ENCODE assay signal across 17 cellular contexts in the genomic region with DNA sequence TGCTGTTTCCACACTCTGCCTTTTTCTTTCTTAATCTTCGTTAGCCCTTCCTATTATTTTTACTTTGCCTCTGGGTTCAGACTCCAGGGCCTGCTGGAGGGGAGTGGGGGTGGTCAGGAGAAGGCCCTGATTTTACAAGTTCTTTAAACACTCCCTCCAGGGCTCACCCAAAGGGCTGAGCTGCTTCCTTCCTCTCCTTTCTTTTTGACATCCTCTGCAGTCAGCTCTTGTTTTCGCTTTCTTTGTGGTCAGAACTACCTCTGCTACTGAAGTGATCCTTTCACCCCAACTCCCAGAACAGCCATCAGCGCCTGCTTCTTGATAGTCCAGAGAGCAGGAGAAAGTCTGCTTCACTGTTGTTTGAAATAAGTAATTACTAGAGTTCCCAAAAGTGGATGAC.
A peak's percentile ranks its signal among the peaks of the same experiment; 100 is the strongest.
DNase-seq lines count a peak whose midpoint lies in the region; ATAC-seq and TF ChIP-seq lines count a peak whose summit lies in the region.
"Had no signal": no experiment of that assay in that cellular context is flagged by ENCODE, and none has a peak within 500 bp of the region (broad histone marks: within the 10 kb centered on the region; RNA-seq: fewer than 3 reads in every experiment).

No MANE protein-coding gene starts in this region.

- H3K4me2 ChIP-seq in mesenchymal stem cell (ENCODE audit: low read length, poor library complexity, severe bottlenecking): no peak overlapping the region

- CTCF ChIA-PET in WTC11 (lab: Charles Lee): no interaction called here

- WGBS in mesenchymal stem cell: 70% methylated on average over 2 of the region's 3 CpGs
- WGBS in tibial nerve, 2 donors: 44 to 50% methylated on average over 3 of the region's 3 CpGs

- DNase-seq in WTC11 (ENCODE audit: low spot score) (no peak), mesenchymal stem cell (no peak), tibial nerve (ENCODE audit: low spot score in 2 of 2) (no peak), HuH-7 (ENCODE audit: low spot score) (no peak)
- DNase-seq: activated CD8-positive, alpha-beta T cell treated with anti-CD3 and anti-CD28 coated beads, Interleukin-2, amount 10 ng/mL, durations not matched to agents 7 days and 5 days; HCEC 1CT; NCI-H1417 treated with DMSO at 0.1 percent for 48 hours; ovary; RPMI8226 had no signal

- no peaks in the 10 kb centered on the region for H3K79me1 ChIP-seq in mesenchymal stem cell (replicated peaks; ENCODE audit: low read length, poor library complexity, severe bottlenecking)

- H2BK12ac ChIP-seq in mesenchymal stem cell (ENCODE audit: low read length in 2 of 2): no peak overlapping the region

- no peak overlapping the region for H3K4me3 Mint-ChIP-seq in WTC11
- H3K4me3 Mint-ChIP-seq: activated CD8-positive, alpha-beta T cell treated with anti-CD3 and anti-CD28 coated beads, Interleukin-2, amount 10 ng/mL, durations not matched to agents 7 days and 5 days had no signal

- no peaks in the 10 kb centered on the region for H3K9me3 Mint-ChIP-seq in WTC11
- H3K9me3 Mint-ChIP-seq: activated T-helper 2 cell treated with anti-CD3 and anti-CD28 coated beads, Interferon-gamma antibody, Interleukin-2, Interleukin-4, amounts not matched to agents 10 μg/mL and 5 μg/mL and 100 μg/mL, durations not matched to agents 14 hours and 24 hours and 36 hours had no signal

- no peak overlapping the region for H3K23ac ChIP-seq in mesenchymal stem cell (ENCODE audit: low read length in 2 of 2)

- no peak for TF ChIP-seq EP300 in tibial nerve (IDR thresholded peaks at IDR 0.05)

- TF ChIP-seq CTCF in WTC11 (IDR thresholded peaks at IDR 0.05) (no peak), tibial nerve (IDR thresholded peaks at IDR 0.05) (no peak)

- H3K4me3 ChIP-seq in mesenchymal stem cell (ENCODE audit: insufficient read depth in 1 of 2, low read depth in 1 of 2, low read length in 2 of 2) (no peak overlapping the region), tibial nerve (no peak overlapping the region)
- H3K4me3 ChIP-seq: ascending aorta, ovary had no signal

- H4K91ac ChIP-seq in mesenchymal stem cell (ENCODE audit: low read length): no peak overlapping the region

- no peak overlapping the region for H2BK15ac ChIP-seq in mesenchymal stem cell (ENCODE audit: low read depth, poor library complexity, severe bottlenecking)

- POLR2A ChIA-PET in WTC11 (lab: Charles Lee): no interaction called here

- peaks cover 7% of the 10 kb centered on the region for H3K27me3 Mint-ChIP-seq in WTC11 (ENCODE audit: low read depth)

- H3K27me3 ChIP-seq in mesenchymal stem cell (ENCODE audit: control insufficient read depth in 1 of 2, insufficient read depth in 1 of 2, low read length in 2 of 2) (peaks cover 0 to 4% of the 10 kb centered on the region in 2 experiments), tibial nerve (no peaks in the 10 kb centered on the region)
- H3K27me3 ChIP-seq: ascending aorta, ovary had no signal

- H3K4ac ChIP-seq in mesenchymal stem cell (ENCODE audit: low read depth in 1 of 2, low read length in 2 of 2): no peak overlapping the region

- H3K4me1 ChIP-seq in mesenchymal stem cell (ENCODE audit: control insufficient read depth, insufficient read depth, low read depth, low read length) (no peaks in the 10 kb centered on the region), tibial nerve (no peaks in the 10 kb centered on the region)
- H3K4me1 ChIP-seq: ascending aorta had no signal

- peaks cover 37% of the 10 kb centered on the region for H3K4me1 Mint-ChIP-seq in WTC11

- H2BK5ac ChIP-seq in mesenchymal stem cell (ENCODE audit: low read depth, low read length, poor library complexity, severe bottlenecking): no peak overlapping the region

- no peak overlapping the region for H3K9ac ChIP-seq in mesenchymal stem cell (ENCODE audit: low read length)

- no peak overlapping the region for H4K8ac ChIP-seq in mesenchymal stem cell (ENCODE audit: low read length)

- ATAC-seq in GM18508 (IDR thresholded peaks at IDR 0.05; ENCODE audit: insufficient read depth, unreplicated experiment) (peak; percentile 44), GM21367 (IDR thresholded peaks at IDR 0.05; ENCODE audit: unreplicated experiment) (peak; percentile 64), HG02885 (IDR thresholded peaks at IDR 0.05; ENCODE audit: poor library complexity, unreplicated experiment) (peak; percentile 80), WTC11 (peak; percentile 57; the same call in 1 of the 2 replicates), SK-N-SH treated with all-trans-retinoic acid at 6 μM for 48 hours (no peak)
- ATAC-seq: activated CD8-positive, alpha-beta T cell treated with anti-CD3 and anti-CD28 coated beads, Interleukin-2, amount 10 ng/mL, durations not matched to agents 7 days and 5 days; left lobe of liver had no signal

- no peak overlapping the region for H2AK5ac ChIP-seq in mesenchymal stem cell (ENCODE audit: low read length, severe bottlenecking)

- no peak overlapping the region for H2BK120ac ChIP-seq in mesenchymal stem cell (ENCODE audit: low read depth, low read length)

- no peak for TF ChIP-seq POLR2A in tibial nerve (IDR thresholded peaks at IDR 0.05)

- H3K36me3 Mint-ChIP-seq in WTC11: no peaks in the 10 kb centered on the region

- H2AFZ ChIP-seq in mesenchymal stem cell (ENCODE audit: low read depth, low read length): no peak overlapping the region

- H3K27ac ChIP-seq in mesenchymal stem cell (ENCODE audit: low read length, poor library complexity, severe bottlenecking) (no peak overlapping the region), tibial nerve (no peak overlapping the region)
- H3K27ac ChIP-seq: ascending aorta, ovary, VCaP had no signal

- no peak overlapping the region for H3K18ac ChIP-seq in mesenchymal stem cell (ENCODE audit: low read depth in 1 of 2, low read length in 2 of 2)

- no peak overlapping the region for H3K14ac ChIP-seq in mesenchymal stem cell (ENCODE audit: low read length in 2 of 2)

- no peak overlapping the region for H3K27ac Mint-ChIP-seq in WTC11
- H3K27ac Mint-ChIP-seq: activated CD8-positive, alpha-beta T cell treated with anti-CD3 and anti-CD28 coated beads, Interleukin-2, amount 10 ng/mL, durations not matched to agents 7 days and 5 days; activated T-helper 2 cell treated with anti-CD3 and anti-CD28 coated beads, Interferon-gamma antibody, Interleukin-2, Interleukin-4, amounts not matched to agents 10 μg/mL and 5 μg/mL and 100 μg/mL, durations not matched to agents 14 hours and 24 hours and 36 hours had no signal

- H3K36me3 ChIP-seq in mesenchymal stem cell (ENCODE audit: control insufficient read depth in 1 of 2, insufficient read depth in 2 of 2, low read depth in 1 of 2, low read length in 2 of 2) (no peaks in the 10 kb centered on the region), tibial nerve (no peaks in the 10 kb centered on the region)
- H3K36me3 ChIP-seq: ascending aorta, ovary had no signal

- no peaks in the 10 kb centered on the region for H3K9me3 ChIP-seq in mesenchymal stem cell (ENCODE audit: control insufficient read depth, low read length)
- H3K9me3 ChIP-seq in tibial nerve: no peaks in the 10 kb centered on the region
- H3K9me3 ChIP-seq: ascending aorta, ovary had no signal

TF ChIP-seq in WTC11, 78 proteins besides CTCF, POLR2A, EP300 and RAD21 (continues in another document):
- no peak for TF ChIP-seq GTF2I (CRISPR knock-in tag; conservative IDR thresholded peaks at IDR 0.05)
- no peak for TF ChIP-seq MXD4 (CRISPR knock-in tag; IDR thresholded peaks at IDR 0.05; ENCODE audit: borderline replicate concordance)
- TF ChIP-seq ESRRA (CRISPR knock-in tag; IDR thresholded peaks at IDR 0.05; ENCODE audit: borderline replicate concordance): no peak
- TF ChIP-seq, protein P1, sequence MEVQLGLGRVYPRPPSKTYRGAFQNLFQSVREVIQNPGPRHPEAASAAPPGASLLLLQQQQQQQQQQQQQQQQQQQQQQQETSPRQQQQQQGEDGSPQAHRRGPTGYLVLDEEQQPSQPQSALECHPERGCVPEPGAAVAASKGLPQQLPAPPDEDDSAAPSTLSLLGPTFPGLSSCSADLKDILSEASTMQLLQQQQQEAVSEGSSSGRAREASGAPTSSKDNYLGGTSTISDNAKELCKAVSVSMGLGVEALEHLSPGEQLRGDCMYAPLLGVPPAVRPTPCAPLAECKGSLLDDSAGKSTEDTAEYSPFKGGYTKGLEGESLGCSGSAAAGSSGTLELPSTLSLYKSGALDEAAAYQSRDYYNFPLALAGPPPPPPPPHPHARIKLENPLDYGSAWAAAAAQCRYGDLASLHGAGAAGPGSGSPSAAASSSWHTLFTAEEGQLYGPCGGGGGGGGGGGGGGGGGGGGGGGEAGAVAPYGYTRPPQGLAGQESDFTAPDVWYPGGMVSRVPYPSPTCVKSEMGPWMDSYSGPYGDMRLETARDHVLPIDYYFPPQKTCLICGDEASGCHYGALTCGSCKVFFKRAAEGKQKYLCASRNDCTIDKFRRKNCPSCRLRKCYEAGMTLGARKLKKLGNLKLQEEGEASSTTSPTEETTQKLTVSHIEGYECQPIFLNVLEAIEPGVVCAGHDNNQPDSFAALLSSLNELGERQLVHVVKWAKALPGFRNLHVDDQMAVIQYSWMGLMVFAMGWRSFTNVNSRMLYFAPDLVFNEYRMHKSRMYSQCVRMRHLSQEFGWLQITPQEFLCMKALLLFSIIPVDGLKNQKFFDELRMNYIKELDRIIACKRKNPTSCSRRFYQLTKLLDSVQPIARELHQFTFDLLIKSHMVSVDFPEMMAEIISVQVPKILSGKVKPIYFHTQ (CRISPR knock-in tag; IDR thresholded peaks at IDR 0.05): no peak

TF ChIP-seq in SK-N-SH treated with all-trans-retinoic acid at 6 μM for 48 hours, 23 proteins besides CTCF, POLR2A, EP300 and RAD21 (continues in another document):
- no peak for TF ChIP-seq ZNF70 (CRISPR knock-in tag; IDR thresholded peaks at IDR 0.05)
- TF ChIP-seq SNAI2 (CRISPR knock-in tag; IDR thresholded peaks at IDR 0.05): no peak
- no peak for TF ChIP-seq ZNF565 (CRISPR knock-in tag; conservative IDR thresholded peaks at IDR 0.05; ENCODE audit: low read depth)
- TF ChIP-seq TOX (CRISPR knock-in tag; IDR thresholded peaks at IDR 0.05; ENCODE audit: borderline replicate concordance): no peak
- no peak for TF ChIP-seq ESRRG (CRISPR knock-in tag; IDR thresholded peaks at IDR 0.05)
- TF ChIP-seq OSR1 (CRISPR knock-in tag; IDR thresholded peaks at IDR 0.05): no peak
- TF ChIP-seq PPARA (CRISPR knock-in tag; IDR thresholded peaks at IDR 0.05; ENCODE audit: borderline replicate concordance): no peak
- no peak for TF ChIP-seq TCF4 (CRISPR knock-in tag; IDR thresholded peaks at IDR 0.05; ENCODE audit: borderline replicate concordance)
